ENCODE assay signal across 24 cellular contexts in genomic region chr6:169383265-169383664, GRCh38.
"Had no signal": no experiment of that assay in that cellular context is flagged by ENCODE, and none has a peak within 500 bp of the region (broad histone marks: within the 10 kb centered on the region; RNA-seq: fewer than 3 reads in every experiment).

No MANE protein-coding gene starts in this region.

- H3K36me3 Mint-ChIP-seq: immature natural killer cell, mesothelial cell of epicardium had no signal

- ATAC-seq: foreskin keratinocyte, gastroesophageal sphincter, heart left ventricle, left colon, left lung, left ventricle myocardium superior, lower lobe of right lung, mucosa of descending colon had no signal

- H3K4me1 ChIP-seq: foreskin keratinocyte, left lung, lower lobe of right lung had no signal

- H3K4me1 Mint-ChIP-seq: immature natural killer cell had no signal

- H3K36me3 ChIP-seq: gastroesophageal sphincter, heart left ventricle, left lung, lower lobe of right lung had no signal

- H3K9me3 ChIP-seq: gastroesophageal sphincter, heart left ventricle, left lung, lower lobe of right lung, mucosa of descending colon had no signal

- H3K79me2 ChIP-seq: hepatocyte had no signal

- H3K27me3 ChIP-seq: foreskin keratinocyte, gastroesophageal sphincter, hepatocyte, left lung had no signal

- DNase-seq: dermis blood vessel endothelial cell; dorsolateral prefrontal cortex; effector CD4-positive, alpha-beta T cell; effector memory CD4-positive, alpha-beta T cell; foreskin keratinocyte; heart left ventricle; hypothalamus; immature natural killer cell; islet precursor cell; kidney; kidney glomerular epithelial cell; left colon; left lung; left ventricle myocardium superior; lower lobe of right lung; mesenchymal stem cell; mucosa of descending colon had no signal

- H3K4me2 ChIP-seq: hepatocyte had no signal

- H3K27ac Mint-ChIP-seq: immature natural killer cell, mesothelial cell of epicardium had no signal

- H2AFZ ChIP-seq: hepatocyte had no signal

- H3K27ac ChIP-seq: coronary artery, dorsolateral prefrontal cortex, foreskin keratinocyte, gastroesophageal sphincter, heart left ventricle, hepatocyte, left lung, lower lobe of right lung had no signal

- H3K4me3 Mint-ChIP-seq: immature natural killer cell, mesothelial cell of epicardium had no signal

- FAIRE-seq: colon, endothelial cell of umbilical vein, frontal cortex, kidney had no signal

- H3K9me3 Mint-ChIP-seq: immature natural killer cell had no signal

- H3K4me3 ChIP-seq: coronary artery, dorsolateral prefrontal cortex, gastroesophageal sphincter, heart left ventricle, hepatocyte, left lung, lower lobe of right lung, mucosa of descending colon had no signal
